Comparison of ENCODE assay signal across 18 cellular contexts in the genomic region with DNA sequence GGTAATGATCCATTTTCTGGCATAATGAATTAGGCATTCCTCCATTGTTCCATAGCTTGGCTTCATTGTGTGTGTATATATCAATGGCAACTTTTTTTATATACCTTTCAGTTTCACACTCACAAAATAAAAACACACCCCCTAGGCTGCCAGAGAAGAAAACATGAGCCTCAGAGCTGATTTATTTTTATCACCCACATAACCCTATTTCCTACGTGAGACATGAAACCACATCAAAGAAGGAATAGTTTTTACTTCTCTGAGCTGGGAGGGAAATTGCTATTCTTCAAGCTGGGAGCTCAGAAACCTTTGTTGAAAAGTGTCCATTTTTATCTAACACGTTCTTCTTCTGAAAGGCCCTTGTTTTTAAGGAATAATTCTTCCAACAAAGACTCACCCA.
DNase-seq lines count a peak whose midpoint lies in the region; ATAC-seq and TF ChIP-seq lines count a peak whose summit lies in the region.
"Had no signal": no experiment of that assay in that cellular context is flagged by ENCODE, and none has a peak within 500 bp of the region (broad histone marks: within the 10 kb centered on the region; RNA-seq: fewer than 3 reads in every experiment).

No MANE protein-coding gene starts in this region.

- H3K9ac ChIP-seq in DND-41 (ENCODE audit: low read depth, low read length), result no peak overlapping the region
- H3K9ac ChIP-seq: SK-N-SH had no signal

- ATAC-seq in DND-41 (ENCODE audit: insufficient read depth, low read depth), result peak; percentile 73
- ATAC-seq in T-helper 17 cell, result peak; percentile 79
- peak; percentile 85 for ATAC-seq in naive thymus-derived CD4-positive, alpha-beta T cell
- ATAC-seq in GM21723 (IDR thresholded peaks at IDR 0.05; ENCODE audit: unreplicated experiment), result no peak
- ATAC-seq in HG02852 (IDR thresholded peaks at IDR 0.05; ENCODE audit: unreplicated experiment), result no peak
- ATAC-seq: Panc1, Right ventricle myocardium inferior had no signal

- H3K27me3 Mint-ChIP-seq in activated naive CD4-positive, alpha-beta T cell treated with anti-CD3 and anti-CD28 coated beads, Interleukin-2, amount 50 U/mL, for 24 hours, result no peaks in the 10 kb centered on the region
- no peaks in the 10 kb centered on the region for H3K27me3 Mint-ChIP-seq in T-helper 17 cell
- no peaks in the 10 kb centered on the region for H3K27me3 Mint-ChIP-seq in naive thymus-derived CD4-positive, alpha-beta T cell

- no peak for DNase-seq in activated naive CD4-positive, alpha-beta T cell treated with Interleukin-2 at 50 U/mL for 16 hours
- DNase-seq in DND-41 (peak; percentile 4), T-helper 17 cell (no peak), SIG-M5 treated with dmso at 0.1 percent for 504 hours (lab: John Stamatoyannopoulos, UW; ENCODE audit: unreplicated experiment) (no peak)
- DNase-seq in naive thymus-derived CD4-positive, alpha-beta T cell, result peak in 7 of 9 donors; percentile 50 to 80 (median 68)
- DNase-seq: BE2C, COR-L47, KG1, NCI-H1105, NCI-H1694 treated with DMSO at 0.1 percent for 48 hours, NCI-H2171, NCI-H82, SK-N-SH had no signal

- H3K9me3 Mint-ChIP-seq in activated naive CD4-positive, alpha-beta T cell treated with anti-CD3 and anti-CD28 coated beads, Interleukin-2, amount 50 U/mL, for 24 hours, result no peaks in the 10 kb centered on the region
- peaks cover 0 to 8% (median 0%) of the 10 kb centered on the region in 11 donors for H3K9me3 Mint-ChIP-seq in naive thymus-derived CD4-positive, alpha-beta T cell

- H4K20me1 ChIP-seq in DND-41 (ENCODE audit: insufficient read depth, low read length), result no peaks in the 10 kb centered on the region

- H3K79me2 ChIP-seq in DND-41 (ENCODE audit: insufficient read depth, low read length), result no peaks in the 10 kb centered on the region

- H3K36me3 Mint-ChIP-seq in activated naive CD4-positive, alpha-beta T cell treated with anti-CD3 and anti-CD28 coated beads, Interleukin-2, amount 50 U/mL, for 24 hours, result no peaks in the 10 kb centered on the region
- H3K36me3 Mint-ChIP-seq in T-helper 17 cell (ENCODE audit: low read depth), result no peaks in the 10 kb centered on the region
- peaks cover 0 to 5% (median 0%) of the 10 kb centered on the region in 5 donors for H3K36me3 Mint-ChIP-seq in naive thymus-derived CD4-positive, alpha-beta T cell

- H3K4me3 Mint-ChIP-seq in activated naive CD4-positive, alpha-beta T cell treated with anti-CD3 and anti-CD28 coated beads, Interleukin-2, amount 50 U/mL, for 24 hours, result peak overlapping the region; percentile 19
- H3K4me3 Mint-ChIP-seq in T-helper 17 cell, result no peak overlapping the region
- peak overlapping the region in 8 of 10 donors; percentile 23 to 80 (median 68) for H3K4me3 Mint-ChIP-seq in naive thymus-derived CD4-positive, alpha-beta T cell

- H3K27ac ChIP-seq in DND-41 (ENCODE audit: low read length), result no peak overlapping the region
- no peak overlapping the region for H3K27ac ChIP-seq in naive thymus-derived CD4-positive, alpha-beta T cell (ENCODE audit: low read depth, low read length)

- CTCF ChIA-PET in naive thymus-derived CD4-positive, alpha-beta T cell (lab: Charles Lee), result interaction anchor here (1.0 to 1.1 kb wide), 2 partner anchors 44 to 200 kb away, joined by 3 to 4 read pairs; no protein-coding TSS in a partner anchor

- no peak for TF ChIP-seq CTCF in DND-41 (IDR thresholded peaks at IDR 0.05; ENCODE audit: borderline replicate concordance, extremely low read depth, low read length, poor library complexity, severe bottlenecking)

- H3K4me3 ChIP-seq in DND-41 (ENCODE audit: low read depth in 1 of 2, low read length in 2 of 2), result no peak overlapping the region
- H3K4me3 ChIP-seq in naive thymus-derived CD4-positive, alpha-beta T cell (ENCODE audit: low read length), result no peak overlapping the region

- no peaks in the 10 kb centered on the region for H3K36me3 ChIP-seq in DND-41 (ENCODE audit: insufficient read depth, low read length)
- H3K36me3 ChIP-seq in naive thymus-derived CD4-positive, alpha-beta T cell (ENCODE audit: control insufficient read depth in 2 of 3, insufficient read depth in 3 of 3, low read length in 3 of 3), result no peaks in the 10 kb centered on the region
- H3K36me3 ChIP-seq: BE2C had no signal

- peaks cover 37% of the 10 kb centered on the region for H3K4me1 Mint-ChIP-seq in activated naive CD4-positive, alpha-beta T cell treated with anti-CD3 and anti-CD28 coated beads, Interleukin-2, amount 50 U/mL, for 24 hours
- H3K4me1 Mint-ChIP-seq in T-helper 17 cell, result peaks cover 4% of the 10 kb centered on the region
- H3K4me1 Mint-ChIP-seq in naive thymus-derived CD4-positive, alpha-beta T cell, result peaks cover 6 to 39% (median 32%) of the 10 kb centered on the region in 7 donors

- H3K27ac Mint-ChIP-seq in activated naive CD4-positive, alpha-beta T cell treated with anti-CD3 and anti-CD28 coated beads, Interleukin-2, amount 50 U/mL, for 24 hours, result peak overlapping the region; percentile 12
- H3K27ac Mint-ChIP-seq in T-helper 17 cell, result no peak overlapping the region
- H3K27ac Mint-ChIP-seq in naive thymus-derived CD4-positive, alpha-beta T cell, result peak overlapping the region in 7 of 9 donors; percentile 41 to 89 (median 77)

- no peaks in the 10 kb centered on the region for H3K27me3 ChIP-seq in DND-41 (ENCODE audit: insufficient read depth, low read length, poor library complexity)
- no peaks in the 10 kb centered on the region for H3K27me3 ChIP-seq in naive thymus-derived CD4-positive, alpha-beta T cell (ENCODE audit: control insufficient read depth in 2 of 2, insufficient read depth in 2 of 2, low read length in 2 of 2)
- H3K27me3 ChIP-seq: BE2C had no signal

- intact Hi-C loops in naive thymus-derived CD4-positive, alpha-beta T cell (cut with micrococcal nuclease), result loop anchor here in 1 of 2 donors (5.0 to 10.0 kb wide), 2 partner anchors 133 to 250 kb away; partner anchors contain the start of gene SCML1

- H3K4me2 ChIP-seq in DND-41 (ENCODE audit: insufficient read depth, low read length), result no peak overlapping the region
- H3K4me2 ChIP-seq: SK-N-SH had no signal

- no peaks in the 10 kb centered on the region for H3K9me3 ChIP-seq in DND-41 (ENCODE audit: insufficient read depth, low read length, severe bottlenecking)
- no peaks in the 10 kb centered on the region for H3K9me3 ChIP-seq in T-helper 17 cell (ENCODE audit: control insufficient read depth, low read length, poor library complexity, severe bottlenecking)
- no peaks in the 10 kb centered on the region for H3K9me3 ChIP-seq in naive thymus-derived CD4-positive, alpha-beta T cell (ENCODE audit: control insufficient read depth in 2 of 3, low read length in 3 of 3)
- H3K9me3 ChIP-seq: BE2C, SK-N-SH had no signal

- POLR2A ChIA-PET in naive thymus-derived CD4-positive, alpha-beta T cell (lab: Charles Lee), result no interaction called here

- H2AFZ ChIP-seq in DND-41 (ENCODE audit: low read depth, low read length), result no peak overlapping the region

- H3K4me1 ChIP-seq in DND-41 (ENCODE audit: insufficient read depth, low read length), result 0 out of 2 replicates have a peak, but pooled peaks cover 2% of the 10 kb centered on the region
- H3K4me1 ChIP-seq in naive thymus-derived CD4-positive, alpha-beta T cell (ENCODE audit: control insufficient read depth in 2 of 2, insufficient read depth in 2 of 2, low read length in 2 of 2), result peaks cover 0 to 27% of the 10 kb centered on the region in 2 donors
- H3K4me1 ChIP-seq: BE2C had no signal

Comparison
In these comparisons a context has a peak if more than half of its experiments do, and no peak if none do; other contexts are left out.
1. DNase-seq: peak in DND-41 (single experiment) and naive thymus-derived CD4-positive, alpha-beta T cell (7 of 9); none in activated naive CD4-positive, alpha-beta T cell treated with Interleukin-2 at 50 U/mL for 16 hours (single experiment), T-helper 17 cell (0 of 3) and SIG-M5 treated with dmso at 0.1 percent for 504 hours (single experiment).
2. ATAC-seq: peak in DND-41 (single experiment), T-helper 17 cell (single experiment) and naive thymus-derived CD4-positive, alpha-beta T cell (single experiment); none in GM21723 (single experiment) and HG02852 (single experiment).